ENCODE assay signal across 1 cellular context in the genomic region with DNA sequence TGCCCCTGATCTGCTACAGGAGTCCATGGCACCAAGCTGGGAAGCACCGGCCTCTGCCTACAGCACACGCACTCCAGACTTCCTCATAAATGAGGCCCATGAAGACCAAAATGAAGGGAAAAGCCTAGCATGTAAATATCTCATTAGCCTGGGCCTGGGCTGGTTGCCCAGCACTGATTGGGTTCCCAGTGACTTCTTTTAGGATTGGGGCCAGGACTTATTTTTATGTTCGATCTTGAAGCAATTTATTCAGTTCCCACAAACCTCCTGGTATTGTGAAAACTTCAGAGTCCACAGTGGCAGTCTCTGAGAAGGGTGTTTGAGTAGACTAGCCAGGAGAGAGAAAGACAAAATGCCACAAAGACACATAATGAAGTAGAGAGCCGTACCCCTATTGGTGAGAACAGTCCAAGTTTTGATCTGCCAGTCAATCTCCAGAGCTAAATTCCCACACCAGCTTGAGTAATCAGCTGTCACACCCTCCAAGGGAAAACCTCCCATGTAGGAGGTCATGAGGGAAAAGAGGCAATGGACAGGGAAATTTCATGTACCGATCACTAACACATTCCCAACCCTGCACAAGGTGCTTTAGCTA.
TF ChIP-seq lines count a peak whose summit lies in the region.

No MANE protein-coding gene starts in this region.

TF ChIP-seq in SK-N-SH treated with all-trans-retinoic acid at 6 μM for 48 hours, 23 proteins besides CTCF, POLR2A, EP300 and RAD21 (continued from another document):
- TF ChIP-seq, protein P1, sequence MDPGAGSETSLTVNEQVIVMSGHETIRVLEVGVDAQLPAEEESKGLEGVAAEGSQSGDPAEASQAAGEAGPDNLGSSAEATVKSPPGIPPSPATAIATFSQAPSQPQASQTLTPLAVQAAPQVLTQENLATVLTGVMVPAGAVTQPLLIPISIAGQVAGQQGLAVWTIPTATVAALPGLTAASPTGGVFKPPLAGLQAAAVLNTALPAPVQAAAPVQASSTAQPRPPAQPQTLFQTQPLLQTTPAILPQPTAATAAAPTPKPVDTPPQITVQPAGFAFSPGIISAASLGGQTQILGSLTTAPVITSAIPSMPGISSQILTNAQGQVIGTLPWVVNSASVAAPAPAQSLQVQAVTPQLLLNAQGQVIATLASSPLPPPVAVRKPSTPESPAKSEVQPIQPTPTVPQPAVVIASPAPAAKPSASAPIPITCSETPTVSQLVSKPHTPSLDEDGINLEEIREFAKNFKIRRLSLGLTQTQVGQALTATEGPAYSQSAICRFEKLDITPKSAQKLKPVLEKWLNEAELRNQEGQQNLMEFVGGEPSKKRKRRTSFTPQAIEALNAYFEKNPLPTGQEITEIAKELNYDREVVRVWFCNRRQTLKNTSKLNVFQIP (CRISPR knock-in tag; IDR thresholded peaks at IDR 0.05; ENCODE audit: borderline replicate concordance, low read depth): no peak
- TF ChIP-seq SNAI2 (CRISPR knock-in tag; IDR thresholded peaks at IDR 0.05) (no peak), ZC3H10 (CRISPR knock-in tag; IDR thresholded peaks at IDR 0.05) (no peak), OSR1 (CRISPR knock-in tag; IDR thresholded peaks at IDR 0.05) (no peak)
- TF ChIP-seq, protein P2, sequence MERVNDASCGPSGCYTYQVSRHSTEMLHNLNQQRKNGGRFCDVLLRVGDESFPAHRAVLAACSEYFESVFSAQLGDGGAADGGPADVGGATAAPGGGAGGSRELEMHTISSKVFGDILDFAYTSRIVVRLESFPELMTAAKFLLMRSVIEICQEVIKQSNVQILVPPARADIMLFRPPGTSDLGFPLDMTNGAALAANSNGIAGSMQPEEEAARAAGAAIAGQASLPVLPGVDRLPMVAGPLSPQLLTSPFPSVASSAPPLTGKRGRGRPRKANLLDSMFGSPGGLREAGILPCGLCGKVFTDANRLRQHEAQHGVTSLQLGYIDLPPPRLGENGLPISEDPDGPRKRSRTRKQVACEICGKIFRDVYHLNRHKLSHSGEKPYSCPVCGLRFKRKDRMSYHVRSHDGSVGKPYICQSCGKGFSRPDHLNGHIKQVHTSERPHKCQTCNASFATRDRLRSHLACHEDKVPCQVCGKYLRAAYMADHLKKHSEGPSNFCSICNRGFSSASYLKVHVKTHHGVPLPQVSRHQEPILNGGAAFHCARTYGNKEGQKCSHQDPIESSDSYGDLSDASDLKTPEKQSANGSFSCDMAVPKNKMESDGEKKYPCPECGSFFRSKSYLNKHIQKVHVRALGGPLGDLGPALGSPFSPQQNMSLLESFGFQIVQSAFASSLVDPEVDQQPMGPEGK (CRISPR knock-in tag; IDR thresholded peaks at IDR 0.05; ENCODE audit: borderline replicate concordance): no peak
